7 cellular contexts compared by ENCODE assay signal in the genomic region with DNA sequence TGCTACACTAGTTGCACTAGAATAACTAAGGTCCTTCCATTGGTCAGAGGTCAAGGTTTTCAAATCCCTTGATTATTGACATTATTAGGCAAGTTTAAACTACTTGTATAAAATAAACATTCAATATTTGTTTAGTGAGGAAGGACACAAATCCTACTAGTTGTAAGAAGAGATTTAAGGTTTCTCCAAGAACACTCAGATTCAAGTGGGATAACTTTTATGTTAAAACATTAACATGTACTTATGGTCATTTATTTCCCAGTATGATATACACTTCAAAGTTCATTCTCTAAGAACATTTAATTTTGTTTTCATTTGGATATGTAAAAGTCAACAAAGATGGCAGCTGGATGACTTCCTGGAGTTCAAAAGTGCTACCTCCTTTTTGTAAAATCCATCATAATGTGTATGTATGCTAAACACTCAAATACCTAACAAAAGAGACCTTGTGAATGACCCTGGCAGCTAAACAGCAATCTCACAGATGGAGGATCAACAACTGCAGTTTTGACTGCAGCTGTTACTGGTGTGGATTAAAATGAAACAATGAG. TPM values are rescaled to one million over a fixed set of nuclear protein-coding genes. Genes with fewer than 3 reads are reported as not detected.
DNase-seq lines count a peak whose midpoint lies in the region; ATAC-seq, FAIRE-seq and TF ChIP-seq lines count a peak whose summit lies in the region.

No MANE protein-coding gene starts in this region.

- peak overlapping the region; percentile 76 for H3K9ac ChIP-seq in HCT116 (ENCODE audit: low read length)

- no peak for FAIRE-seq in small intestine (lab: Jason Lieb, UNC)

- POLR2A ChIA-PET in HCT116 (lab: Charles Lee): no interaction called here

- H3K4me2 ChIP-seq in HCT116 (ENCODE audit: low read length): peak overlapping the region; percentile 80

- H3K36me3 ChIP-seq in HCT116 (ENCODE audit: control insufficient read depth in 1 of 2, insufficient read depth in 2 of 2, low read length in 2 of 2) (no peaks in the 10 kb centered on the region), small intestine (ENCODE audit: control insufficient read depth in 2 of 2, insufficient read depth in 2 of 2, low read length in 2 of 2) (no peaks in the 10 kb centered on the region)

- peaks cover 23% of the 10 kb centered on the region for H3K79me2 ChIP-seq in HCT116 (ENCODE audit: insufficient read depth, low read length)

- H3K9me2 ChIP-seq in HCT116 (ENCODE audit: insufficient read depth): no peaks in the 10 kb centered on the region

- CTCF ChIA-PET in HCT116 (lab: Charles Lee): interaction anchor here (1.1 kb wide), 1 partner anchor 8 kb away, joined by 3 read pairs; no protein-coding TSS in a partner anchor

- BruUV-seq in HCT116 (replicated peaks; lab: Mats Ljungman, UMichigan): no TSS peak

- H3K4me1 ChIP-seq in HCT116 (ENCODE audit: control insufficient read depth in 1 of 2, insufficient read depth in 2 of 2, low read length in 2 of 2) (peaks cover 0 to 16% of the 10 kb centered on the region in 2 experiments; a peak in 2 of 4 replicates), small intestine (ENCODE audit: control insufficient read depth in 2 of 2, insufficient read depth in 1 of 2, low read depth in 1 of 2, low read length in 1 of 2) (peaks cover 0 to 6% of the 10 kb centered on the region in 2 donors)

- H3K4me3 ChIP-seq in HCT116 (replicated peaks in 1 of 2; ENCODE audit: low read depth in 1 of 2, low read length in 2 of 2) (peak overlapping the region; percentile 56 to 63), foreskin fibroblast (ENCODE audit: low read depth in 1 of 2, low read length in 2 of 2) (peak overlapping the region; percentile 92 to 99), small intestine (ENCODE audit: low read depth in 1 of 2, low read length in 2 of 2) (peak overlapping the region; percentile 17 to 85)

- H3K9me3 ChIP-seq in HCT116 (ENCODE audit: control insufficient read depth in 1 of 2, insufficient read depth in 1 of 2, low read depth in 1 of 2, low read length in 2 of 2) (no peaks in the 10 kb centered on the region), small intestine (ENCODE audit: control insufficient read depth, low read depth) (no peaks in the 10 kb centered on the region)

- RAD21 ChIA-PET in HCT116 (lab: Charles Lee; ENCODE audit: low non-redundant PET in 1 of 2, low total read pairs in 2 of 2, uncharacterized antibody in 2 of 2, unreplicated experiment in 2 of 2): no interaction called here

- H3K27ac ChIP-seq in HCT116 (ENCODE audit: low read depth, low read length) (peak overlapping the region; percentile 69; the same call in 1 of the 2 replicates), small intestine (ENCODE audit: low read depth in 1 of 2, low read length in 1 of 2) (peak overlapping the region in 1 of 2 donors; percentile 97)

- no peak for DNase-seq in HCT116 (ENCODE audit: low read depth, low spot score)
- DNase-seq in RKO (ENCODE audit: low spot score): peak; percentile 7
- DNase-seq in foreskin fibroblast: no peak
- peak; percentile 4 for DNase-seq in small intestine
- no peak for DNase-seq in NOMO-1 treated with dmso at 0.1 percent for 144 hours (lab: John Stamatoyannopoulos, UW; ENCODE audit: unreplicated experiment)
- DNase-seq in erythroblast (lab: John Stamatoyannopoulos, UW): no peak

- TF ChIP-seq POLR2A in HCT116 (IDR thresholded peaks at IDR 0.05; ENCODE audit: borderline replicate concordance, extremely low read depth, insufficient read depth, insufficient read length) (no peak), erythroblast (IDR thresholded peaks at IDR 0.05; ENCODE audit: low read length) (no peak)

- no peak for TF ChIP-seq CTCF in HCT116 (IDR thresholded peaks at IDR 0.05 in 2 of 3, conservative IDR thresholded peaks at IDR 0.05 in 1 of 3; ENCODE audit: borderline replicate concordance in 1 of 3, insufficient read depth in 1 of 3, low read depth in 2 of 3, low read length in 2 of 3)
- TF ChIP-seq CTCF in foreskin fibroblast (IDR thresholded peaks at IDR 0.05; ENCODE audit: low read depth, low read length): no peak

- H3K27me3 ChIP-seq in HCT116 (ENCODE audit: insufficient read depth, low read length): no peaks in the 10 kb centered on the region
- H3K27me3 ChIP-seq in small intestine (ENCODE audit: control insufficient read depth in 2 of 2, insufficient read depth in 2 of 2, low read length in 2 of 2): no peaks in the 10 kb centered on the region

- H2AFZ ChIP-seq in HCT116 (ENCODE audit: low read depth, low read length, poor library complexity, severe bottlenecking): no peak overlapping the region

- intact Hi-C loops in HCT116 (cut with micrococcal nuclease): loop anchor here (1.0 kb wide), 1 partner anchor 91 kb away; a partner anchor contains a TSS

- no peak for ATAC-seq in HCT116
- no peak for ATAC-seq in esophagus mucosa

- no peak for TF ChIP-seq RAD21 in HCT116 (IDR thresholded peaks at IDR 0.05; ENCODE audit: low read depth)

- H4K20me1 ChIP-seq in HCT116 (ENCODE audit: insufficient read depth): no peaks in the 10 kb centered on the region

TF ChIP-seq in HCT116, 20 proteins besides CTCF, POLR2A, EP300 and RAD21:
- TF ChIP-seq TCF7L2 (IDR thresholded peaks at IDR 0.05; ENCODE audit: borderline replicate concordance, extremely low read depth, insufficient read depth, insufficient read length) (no peak), EGR1 (IDR thresholded peaks at IDR 0.05; ENCODE audit: low read depth) (no peak), CBX3 (IDR thresholded peaks at IDR 0.05; ENCODE audit: low read depth) (no peak), CEBPB (IDR thresholded peaks at IDR 0.05; ENCODE audit: low read depth) (no peak), SP1 (IDR thresholded peaks at IDR 0.05; ENCODE audit: low read depth) (no peak), YY1 (IDR thresholded peaks at IDR 0.05; ENCODE audit: extremely low read depth, insufficient replicate concordance, low read depth, low read length) (no peak), EZH2phosphoT487 (IDR thresholded peaks at IDR 0.05; ENCODE audit: borderline replicate concordance) (no peak), SRF (IDR thresholded peaks at IDR 0.05; ENCODE audit: low read depth) (no peak)
- TF ChIP-seq, protein P1, sequence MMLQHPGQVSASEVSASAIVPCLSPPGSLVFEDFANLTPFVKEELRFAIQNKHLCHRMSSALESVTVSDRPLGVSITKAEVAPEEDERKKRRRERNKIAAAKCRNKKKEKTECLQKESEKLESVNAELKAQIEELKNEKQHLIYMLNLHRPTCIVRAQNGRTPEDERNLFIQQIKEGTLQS (IDR thresholded peaks at IDR 0.05): no peak
- TF ChIP-seq, protein P2, sequence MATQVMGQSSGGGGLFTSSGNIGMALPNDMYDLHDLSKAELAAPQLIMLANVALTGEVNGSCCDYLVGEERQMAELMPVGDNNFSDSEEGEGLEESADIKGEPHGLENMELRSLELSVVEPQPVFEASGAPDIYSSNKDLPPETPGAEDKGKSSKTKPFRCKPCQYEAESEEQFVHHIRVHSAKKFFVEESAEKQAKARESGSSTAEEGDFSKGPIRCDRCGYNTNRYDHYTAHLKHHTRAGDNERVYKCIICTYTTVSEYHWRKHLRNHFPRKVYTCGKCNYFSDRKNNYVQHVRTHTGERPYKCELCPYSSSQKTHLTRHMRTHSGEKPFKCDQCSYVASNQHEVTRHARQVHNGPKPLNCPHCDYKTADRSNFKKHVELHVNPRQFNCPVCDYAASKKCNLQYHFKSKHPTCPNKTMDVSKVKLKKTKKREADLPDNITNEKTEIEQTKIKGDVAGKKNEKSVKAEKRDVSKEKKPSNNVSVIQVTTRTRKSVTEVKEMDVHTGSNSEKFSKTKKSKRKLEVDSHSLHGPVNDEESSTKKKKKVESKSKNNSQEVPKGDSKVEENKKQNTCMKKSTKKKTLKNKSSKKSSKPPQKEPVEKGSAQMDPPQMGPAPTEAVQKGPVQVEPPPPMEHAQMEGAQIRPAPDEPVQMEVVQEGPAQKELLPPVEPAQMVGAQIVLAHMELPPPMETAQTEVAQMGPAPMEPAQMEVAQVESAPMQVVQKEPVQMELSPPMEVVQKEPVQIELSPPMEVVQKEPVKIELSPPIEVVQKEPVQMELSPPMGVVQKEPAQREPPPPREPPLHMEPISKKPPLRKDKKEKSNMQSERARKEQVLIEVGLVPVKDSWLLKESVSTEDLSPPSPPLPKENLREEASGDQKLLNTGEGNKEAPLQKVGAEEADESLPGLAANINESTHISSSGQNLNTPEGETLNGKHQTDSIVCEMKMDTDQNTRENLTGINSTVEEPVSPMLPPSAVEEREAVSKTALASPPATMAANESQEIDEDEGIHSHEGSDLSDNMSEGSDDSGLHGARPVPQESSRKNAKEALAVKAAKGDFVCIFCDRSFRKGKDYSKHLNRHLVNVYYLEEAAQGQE (IDR thresholded peaks at IDR 0.05; ENCODE audit: low read depth): no peak
- TF ChIP-seq, protein P3, sequence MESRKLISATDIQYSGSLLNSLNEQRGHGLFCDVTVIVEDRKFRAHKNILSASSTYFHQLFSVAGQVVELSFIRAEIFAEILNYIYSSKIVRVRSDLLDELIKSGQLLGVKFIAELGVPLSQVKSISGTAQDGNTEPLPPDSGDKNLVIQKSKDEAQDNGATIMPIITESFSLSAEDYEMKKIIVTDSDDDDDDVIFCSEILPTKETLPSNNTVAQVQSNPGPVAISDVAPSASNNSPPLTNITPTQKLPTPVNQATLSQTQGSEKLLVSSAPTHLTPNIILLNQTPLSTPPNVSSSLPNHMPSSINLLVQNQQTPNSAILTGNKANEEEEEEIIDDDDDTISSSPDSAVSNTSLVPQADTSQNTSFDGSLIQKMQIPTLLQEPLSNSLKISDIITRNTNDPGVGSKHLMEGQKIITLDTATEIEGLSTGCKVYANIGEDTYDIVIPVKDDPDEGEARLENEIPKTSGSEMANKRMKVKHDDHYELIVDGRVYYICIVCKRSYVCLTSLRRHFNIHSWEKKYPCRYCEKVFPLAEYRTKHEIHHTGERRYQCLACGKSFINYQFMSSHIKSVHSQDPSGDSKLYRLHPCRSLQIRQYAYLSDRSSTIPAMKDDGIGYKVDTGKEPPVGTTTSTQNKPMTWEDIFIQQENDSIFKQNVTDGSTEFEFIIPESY (IDR thresholded peaks at IDR 0.05; ENCODE audit: extremely low read depth, insufficient replicate concordance, low read length): no peak

RNA-seq across cellular contexts. Expression of a gene that starts 1.6 kb away (rescaled TPM):
- total RNA-seq in HCT116 (2021; ENCODE audit: unreplicated experiment) (30.3 TPM), esophagus mucosa (20.5 TPM)
- polyA plus RNA-seq in HCT116 (2012): 17.0 and 23.3 TPM in 2 replicates
- 10 to 100 TPM; 35.5 to 60.4 (median 40.3) TPM for polyA plus RNA-seq in small intestine

Comparison
In these comparisons a context has a peak if more than half of its experiments do, and no peak if none do; other contexts are left out.
1. DNase-seq: peak in RKO (single experiment) and small intestine (single experiment); none in HCT116 (single experiment), foreskin fibroblast (0 of 2), NOMO-1 treated with dmso at 0.1 percent for 144 hours (single experiment) and erythroblast (0 of 2).
2. Peak in every context shown above with its lines, with median percentiles within 50 percentile points of each other: H3K4me3 ChIP-seq.